In the genomic region with DNA sequence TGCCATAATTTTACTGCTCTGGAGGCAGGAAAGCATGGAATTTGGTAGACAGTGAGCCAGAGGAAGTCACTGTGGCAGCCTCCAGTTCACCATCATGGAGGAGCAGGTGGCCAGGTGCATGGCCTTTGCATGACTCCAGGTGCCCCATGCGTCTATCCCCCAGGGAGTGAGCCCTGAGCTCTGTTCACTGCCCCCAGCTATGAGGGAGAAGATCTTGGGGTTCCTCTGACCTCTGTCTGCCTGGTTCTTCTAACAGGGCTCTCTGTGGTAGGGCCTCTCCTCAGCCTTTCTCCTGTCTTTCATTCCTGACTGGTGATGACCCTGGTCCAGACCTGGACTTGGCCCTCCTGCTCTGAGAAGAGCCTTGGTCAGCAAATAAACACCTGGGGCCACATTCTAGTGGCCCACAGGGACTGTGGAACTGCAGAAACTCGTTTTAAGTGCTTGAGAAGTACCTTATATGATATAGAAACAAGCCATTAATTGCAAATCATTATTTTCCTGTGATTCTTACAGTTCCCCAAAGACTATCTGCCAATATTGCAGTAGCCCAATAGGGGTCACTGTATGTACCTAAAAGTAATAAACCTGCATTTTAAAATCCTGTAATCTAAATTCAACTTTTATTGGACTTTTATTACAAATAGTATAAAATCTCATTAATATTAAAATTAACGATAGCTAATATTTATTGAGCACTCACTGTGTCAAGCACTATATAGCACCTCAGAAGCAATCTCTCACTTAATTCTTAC, we compare ENCODE assay signal across 11 cellular contexts.
DNase-seq lines count a peak whose midpoint lies in the region; ATAC-seq and TF ChIP-seq lines count a peak whose summit lies in the region.
"Had no signal": no experiment of that assay in that cellular context is flagged by ENCODE, and none has a peak within 500 bp of the region (broad histone marks: within the 10 kb centered on the region; RNA-seq: fewer than 3 reads in every experiment).

No MANE protein-coding gene starts in this region.

- no peak for TF ChIP-seq POLR2A in right lobe of liver (IDR thresholded peaks at IDR 0.05)

- WGBS in right lobe of liver (ENCODE audit: insufficient coverage, low coverage, low lambda C conversion rate, missing lambda C conversion rate) = 42% methylated on average over 2 of the region's 3 CpGs

- no peaks in the 10 kb centered on the region for H3K27me3 ChIP-seq in ascending aorta
- no peaks in the 10 kb centered on the region for H3K27me3 ChIP-seq in right lobe of liver

- ATAC-seq in right lobe of liver (peak; percentile 32 to 83 (median 56)), GM19351 (IDR thresholded peaks at IDR 0.05; ENCODE audit: unreplicated experiment) (no peak), HG03354 (IDR thresholded peaks at IDR 0.05; ENCODE audit: poor library complexity, severe bottlenecking, unreplicated experiment) (no peak), HG03521 (IDR thresholded peaks at IDR 0.05; ENCODE audit: unreplicated experiment) (no peak)

- TF ChIP-seq CTCF in ascending aorta (IDR thresholded peaks at IDR 0.05) (peak in 2 of 3 experiments; percentile 19 to 41), right lobe of liver (IDR thresholded peaks at IDR 0.05) (peak; percentile 37 to 59 (median 55))

- H3K9me3 ChIP-seq in ascending aorta (no peaks in the 10 kb centered on the region), right lobe of liver (no peaks in the 10 kb centered on the region)
- H3K9me3 ChIP-seq: suprapubic skin had no signal

- H3K36me3 ChIP-seq in ascending aorta = no peaks in the 10 kb centered on the region
- H3K36me3 ChIP-seq in right lobe of liver = no peaks in the 10 kb centered on the region
- H3K36me3 ChIP-seq: suprapubic skin had no signal

- DNase-seq in AML-193 (lab: John Stamatoyannopoulos, UW) (peak; percentile 17 to 28), HT-29 (ENCODE audit: low spot score) (peak; percentile 35), ascending aorta (ENCODE audit: low spot score in 2 of 2) (no peak), right lobe of liver (no peak), globus pallidus (ENCODE audit: low spot score) (no peak)
- DNase-seq: GDM1 had no signal

- H3K4me3 ChIP-seq in ascending aorta (no peak overlapping the region), right lobe of liver (no peak overlapping the region)
- H3K4me3 ChIP-seq: skin epidermis, suprapubic skin had no signal

- H3K27ac ChIP-seq in ascending aorta (no peak overlapping the region), right lobe of liver (no peak overlapping the region)
- H3K27ac ChIP-seq: skin epidermis, suprapubic skin had no signal

- H3K4me1 ChIP-seq in ascending aorta (no peaks in the 10 kb centered on the region), right lobe of liver (no peaks in the 10 kb centered on the region)
- H3K4me1 ChIP-seq: suprapubic skin had no signal

- intact Hi-C loops in ascending aorta (cut with DNase I) = loop anchor here (10.0 kb wide), 1 partner anchor 369 kb away; no protein-coding TSS in a partner anchor
- intact Hi-C loops in right lobe of liver (cut with DNase I) = no loop called here

Comparison
In these comparisons a context has a peak if more than half of its experiments do, and no peak if none do; other contexts are left out.
1. DNase-seq: peak in AML-193 (2 of 2) and HT-29 (single experiment); none in ascending aorta (0 of 2), right lobe of liver (0 of 3) and globus pallidus (single experiment).
2. ATAC-seq: peak in right lobe of liver (4 of 4); none in GM19351 (single experiment), HG03354 (single experiment) and HG03521 (single experiment).